22 cellular contexts compared by ENCODE assay signal in the genomic region with DNA sequence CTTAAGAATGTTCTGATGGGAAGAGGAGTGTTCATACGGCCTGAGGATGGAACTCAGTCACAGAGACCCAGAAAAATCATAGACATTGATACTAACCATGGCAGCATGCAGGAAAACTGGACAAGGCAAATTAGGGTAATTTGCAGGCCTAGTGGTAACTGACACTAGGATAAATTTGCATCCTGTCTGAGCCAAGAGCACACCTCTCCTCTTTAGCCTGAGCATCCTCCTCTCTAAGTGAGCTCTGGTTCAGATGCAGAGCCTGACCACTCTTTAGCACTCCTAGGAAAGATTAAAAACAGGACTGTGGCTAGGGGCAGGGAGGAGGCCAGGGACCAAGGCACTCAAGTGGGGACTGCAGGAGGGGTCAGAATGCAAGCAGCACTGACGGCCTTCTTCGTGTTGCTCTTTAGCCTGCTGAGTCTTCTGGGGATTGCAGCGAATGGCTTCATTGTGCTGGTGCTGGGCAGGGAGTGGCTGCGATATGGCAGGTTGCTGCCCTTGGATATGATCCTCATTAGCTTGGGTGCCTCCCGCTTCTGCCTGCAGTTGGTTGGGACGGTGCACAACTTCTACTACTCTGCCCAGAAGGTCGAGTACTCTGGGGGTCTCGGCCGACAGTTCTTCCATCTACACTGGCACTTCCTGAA. TPM values are rescaled to one million over a fixed set of nuclear protein-coding genes. Genes with fewer than 3 reads are reported as not detected.
DNase-seq lines count a peak whose midpoint lies in the region; ATAC-seq and TF ChIP-seq lines count a peak whose summit lies in the region.
"Had no signal": no experiment of that assay in that cellular context is flagged by ENCODE, and none has a peak within 500 bp of the region (broad histone marks: within the 10 kb centered on the region; RNA-seq: fewer than 3 reads in every experiment).

A gene with protein sequence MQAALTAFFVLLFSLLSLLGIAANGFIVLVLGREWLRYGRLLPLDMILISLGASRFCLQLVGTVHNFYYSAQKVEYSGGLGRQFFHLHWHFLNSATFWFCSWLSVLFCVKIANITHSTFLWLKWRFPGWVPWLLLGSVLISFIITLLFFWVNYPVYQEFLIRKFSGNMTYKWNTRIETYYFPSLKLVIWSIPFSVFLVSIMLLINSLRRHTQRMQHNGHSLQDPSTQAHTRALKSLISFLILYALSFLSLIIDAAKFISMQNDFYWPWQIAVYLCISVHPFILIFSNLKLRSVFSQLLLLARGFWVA (plus strand): TSS at position 373 of the 650 bp plus-strand sequence. CDS start 0 bp downstream, at position 373.

- no peak within 1 kb of the TSS for H3K27ac ChIP-seq in endodermal cell (ENCODE audit: low read depth, low read length)
- no peak within 1 kb of the TSS for H3K27ac ChIP-seq in trophoblast cell (ENCODE audit: low read depth, low read length)
- peak within 1 kb of the TSS; percentile 26 for H3K27ac ChIP-seq in upper lobe of right lung
- H3K27ac ChIP-seq in prostate gland: no peak within 1 kb of the TSS
- no peak within 1 kb of the TSS for H3K27ac ChIP-seq in GM23248
- H3K27ac ChIP-seq: A549, PC-9, SJSA1 had no signal

- in situ Hi-C loops in GM23248 (cut with MboI): loop anchor here (25.0 kb wide), 1 partner anchor 915 kb away; no protein-coding TSS in a partner anchor

- H4K91ac ChIP-seq in trophoblast cell (ENCODE audit: low read depth, low read length): no peak within 1 kb of the TSS

- H3F3A ChIP-seq in GM23248 (ENCODE audit: insufficient read depth): peaks cover 9% of the 10 kb centered on the region; the same call in 1 of the 2 replicates

- H2AFZ ChIP-seq in trophoblast cell (ENCODE audit: insufficient read depth, low read length, poor library complexity) (no peak within 1 kb of the TSS), GM23248 (no peak within 1 kb of the TSS)
- H2AFZ ChIP-seq: PC-9 had no signal

- H3K4me3 Mint-ChIP-seq in natural killer cell treated with Interleukin-12 subunit alpha and Interleukin-12 subunit beta and Interleukin-15 and Interleukin-18, amount 100 ng/mL, for 72 hours: no peak within 1 kb of the TSS
- H3K4me3 Mint-ChIP-seq in natural killer cell (no peak within 1 kb of the TSS), endodermal cell (no peak within 1 kb of the TSS)

- no peaks in the 10 kb centered on the region for H3K4me1 ChIP-seq in endodermal cell (ENCODE audit: control insufficient read depth, insufficient read depth, low read length)
- H3K4me1 ChIP-seq in trophoblast cell (ENCODE audit: control insufficient read depth in 1 of 2, insufficient read depth in 2 of 2, low read length in 2 of 2): no peaks in the 10 kb centered on the region
- no peaks in the 10 kb centered on the region for H3K4me1 ChIP-seq in upper lobe of right lung
- H3K4me1 ChIP-seq in prostate gland (replicated peaks): no peaks in the 10 kb centered on the region
- H3K4me1 ChIP-seq in GM23248 (ENCODE audit: insufficient read depth): peaks cover 11% of the 10 kb centered on the region
- H3K4me1 ChIP-seq: A549, HAP-1, SJSA1 had no signal

- H3K4me3 ChIP-seq in endodermal cell (ENCODE audit: low read length): no peak within 1 kb of the TSS
- no peak within 1 kb of the TSS for H3K4me3 ChIP-seq in trophoblast cell (ENCODE audit: low read depth, low read length)
- H3K4me3 ChIP-seq in upper lobe of right lung: no peak within 1 kb of the TSS
- H3K4me3 ChIP-seq in prostate gland: no peak within 1 kb of the TSS
- H3K4me3 ChIP-seq in GM23248: no peak within 1 kb of the TSS
- H3K4me3 ChIP-seq: A549, GM12878, HAP-1, PC-9, SJSA1 had no signal

- peaks cover 7 to 21% of the 10 kb centered on the region in 2 donors for H3K27me3 Mint-ChIP-seq in natural killer cell treated with Interleukin-12 subunit alpha and Interleukin-12 subunit beta and Interleukin-15 and Interleukin-18, amount 100 ng/mL, for 72 hours
- H3K27me3 Mint-ChIP-seq in natural killer cell (ENCODE audit: low read depth in 2 of 2): peaks cover 3 to 14% of the 10 kb centered on the region in 2 donors
- no peaks in the 10 kb centered on the region for H3K27me3 Mint-ChIP-seq in endodermal cell (ENCODE audit: insufficient read depth)

- H3K9ac ChIP-seq in endodermal cell (ENCODE audit: extremely low read depth, low read length, poor library complexity, severe bottlenecking) (no peak within 1 kb of the TSS), trophoblast cell (ENCODE audit: low read length) (no peak within 1 kb of the TSS), GM23248 (no peak within 1 kb of the TSS)

- H3K9me2 ChIP-seq in GM23248 (ENCODE audit: insufficient read depth): no peaks in the 10 kb centered on the region

- H2BK120ac ChIP-seq in trophoblast cell (ENCODE audit: insufficient read depth, low read length, poor library complexity): no peak within 1 kb of the TSS

- H3K14ac ChIP-seq in trophoblast cell (ENCODE audit: low read length): no peak within 1 kb of the TSS

- H3K4me2 ChIP-seq in trophoblast cell (ENCODE audit: low read length): no peak within 1 kb of the TSS
- no peak within 1 kb of the TSS for H3K4me2 ChIP-seq in GM23248 (ENCODE audit: unreplicated experiment)
- H3K4me2 ChIP-seq: A549, PC-9 had no signal

- H3K79me1 ChIP-seq in trophoblast cell (ENCODE audit: low read length): no peaks in the 10 kb centered on the region

- H3K9me3 ChIP-seq in endodermal cell (ENCODE audit: control insufficient read depth, low read length) (no peaks in the 10 kb centered on the region), trophoblast cell (ENCODE audit: insufficient read depth, low read depth, low read length) (no peaks in the 10 kb centered on the region), upper lobe of right lung (no peaks in the 10 kb centered on the region), prostate gland (no peaks in the 10 kb centered on the region), GM23248 (ENCODE audit: low read depth) (peaks cover 6% of the 10 kb centered on the region)
- H3K9me3 ChIP-seq: HAP-1, SJSA1 had no signal

- no peak within 1 kb of the TSS for H3K27ac Mint-ChIP-seq in natural killer cell treated with Interleukin-12 subunit alpha and Interleukin-12 subunit beta and Interleukin-15 and Interleukin-18, amount 100 ng/mL, for 72 hours
- H3K27ac Mint-ChIP-seq in natural killer cell (no peak within 1 kb of the TSS), endodermal cell (no peak within 1 kb of the TSS)

- no peaks in the 10 kb centered on the region for H3K9me3 Mint-ChIP-seq in natural killer cell treated with Interleukin-12 subunit alpha and Interleukin-12 subunit beta and Interleukin-15 and Interleukin-18, amount 100 ng/mL, for 72 hours
- H3K9me3 Mint-ChIP-seq in natural killer cell (no peaks in the 10 kb centered on the region), endodermal cell (no peaks in the 10 kb centered on the region)

- H3K27me3 ChIP-seq in endodermal cell (ENCODE audit: control insufficient read depth, insufficient read depth, low read length, poor library complexity, severe bottlenecking) (no peaks in the 10 kb centered on the region), trophoblast cell (ENCODE audit: insufficient read depth, low read length) (no peaks in the 10 kb centered on the region), upper lobe of right lung (no peaks in the 10 kb centered on the region), prostate gland (replicated peaks; ENCODE audit: insufficient read depth) (no peaks in the 10 kb centered on the region), GM23248 (replicated peaks; ENCODE audit: insufficient read depth) (no peaks in the 10 kb centered on the region)

- H3K4ac ChIP-seq in trophoblast cell (ENCODE audit: low read depth, low read length): no peak within 1 kb of the TSS

- no peaks in the 10 kb centered on the region for H3K79me2 ChIP-seq in trophoblast cell (ENCODE audit: control insufficient read depth, insufficient read depth, low read length, poor library complexity)
- no peaks in the 10 kb centered on the region for H3K79me2 ChIP-seq in GM23248 (ENCODE audit: insufficient read depth)

- H3K36me3 ChIP-seq in endodermal cell (ENCODE audit: control insufficient read depth, insufficient read depth, low read length) (no peaks in the 10 kb centered on the region), trophoblast cell (ENCODE audit: control insufficient read depth in 1 of 2, insufficient read depth in 2 of 2, low read length in 2 of 2) (no peaks in the 10 kb centered on the region), upper lobe of right lung (no peaks in the 10 kb centered on the region), prostate gland (no peaks in the 10 kb centered on the region), GM23248 (ENCODE audit: low read depth) (no peaks in the 10 kb centered on the region)
- H3K36me3 ChIP-seq: HAP-1, SJSA1 had no signal

- H2BK5ac ChIP-seq in trophoblast cell (ENCODE audit: low read depth, low read length, poor library complexity): no peak within 1 kb of the TSS

- H3K23ac ChIP-seq in trophoblast cell (ENCODE audit: low read length): no peak within 1 kb of the TSS

- no peak within 1 kb of the TSS for H4K8ac ChIP-seq in trophoblast cell (ENCODE audit: low read depth, low read length)

- peak within 1 kb of the TSS; percentile 62 for H2AK5ac ChIP-seq in trophoblast cell (ENCODE audit: low read length)

- H4K12ac ChIP-seq in trophoblast cell (ENCODE audit: low read depth, low read length): no peak within 1 kb of the TSS

- no peaks in the 10 kb centered on the region for H4K20me1 ChIP-seq in GM23248 (ENCODE audit: insufficient read depth)

- H3K4me1 Mint-ChIP-seq in natural killer cell treated with Interleukin-12 subunit alpha and Interleukin-12 subunit beta and Interleukin-15 and Interleukin-18, amount 100 ng/mL, for 72 hours (ENCODE audit: low read depth in 2 of 2): peaks cover 6 to 7% of the 10 kb centered on the region in 2 donors
- peaks cover 7 to 15% of the 10 kb centered on the region in 2 donors for H3K4me1 Mint-ChIP-seq in natural killer cell
- peaks cover under 1% of the 10 kb centered on the region for H3K4me1 Mint-ChIP-seq in endodermal cell

- no peak for DNase-seq in natural killer cell treated with Interleukin-12 subunit alpha and Interleukin-12 subunit beta and Interleukin-15 and Interleukin-18, amount 100 ng/mL, for 72 hours (ENCODE audit: low spot score)
- no peak for DNase-seq in natural killer cell
- peak; percentile 52 for DNase-seq in endodermal cell
- no peak for DNase-seq in trophoblast cell
- no peak for DNase-seq in upper lobe of right lung
- no peak for DNase-seq in prostate gland (ENCODE audit: low spot score)
- DNase-seq in GM23248: no peak
- no peak for DNase-seq in AML-193 (lab: John Stamatoyannopoulos, UW)
- DNase-seq: C1 segment of cervical spinal cord, DMS 273 treated with DMSO at 0.1 percent for 48 hours, GDM1, MV-4-11, NCI-H1417 treated with DMSO at 0.1 percent for 48 hours, NCI-H1930, NCI-H446 treated with DMSO at 0.1 percent for 48 hours, NCI-H82, PC-9 had no signal

- H2BK12ac ChIP-seq in trophoblast cell (ENCODE audit: low read length): peak within 1 kb of the TSS; percentile 1

- H3K36me3 Mint-ChIP-seq in natural killer cell treated with Interleukin-12 subunit alpha and Interleukin-12 subunit beta and Interleukin-15 and Interleukin-18, amount 100 ng/mL, for 72 hours: no peaks in the 10 kb centered on the region
- H3K36me3 Mint-ChIP-seq in natural killer cell (no peaks in the 10 kb centered on the region), endodermal cell (ENCODE audit: low read depth) (no peaks in the 10 kb centered on the region)

- WGBS in endodermal cell (ENCODE audit: insufficient coverage in 1 of 2, insufficient read length in 1 of 2), 2 experiments: 82% methylated on average over 9 to 10 of the region's 10 CpGs
- no CpG with 5 or more reads among the region's 10 CpGs for WGBS in trophoblast cell (ENCODE audit: extremely low coverage, insufficient coverage, insufficient read length)
- WGBS in prostate gland: 66% methylated on average over 10 of the region's 10 CpGs
- 71 to 73% methylated on average over 10 of the region's 10 CpGs for WGBS in GM23248 (ENCODE audit: low coverage in 1 of 2, low lambda C conversion rate in 2 of 2, missing lambda C conversion rate in 2 of 2), 2 experiments

- TF ChIP-seq CTCF in natural killer cell (IDR thresholded peaks at IDR 0.05) (no peak), endodermal cell (conservative IDR thresholded peaks at IDR 0.05) (no peak), upper lobe of right lung (IDR thresholded peaks at IDR 0.05) (no peak), prostate gland (IDR thresholded peaks at IDR 0.05) (no peak)

- ATAC-seq in natural killer cell treated with Interleukin-12 subunit alpha and Interleukin-12 subunit beta and Interleukin-15 and Interleukin-18, amount 100 ng/mL, for 72 hours: peak; percentile 24 to 32
- ATAC-seq in natural killer cell (no peak), upper lobe of right lung (no peak)
- ATAC-seq: GM12878 had no signal

- no peak for TF ChIP-seq POLR2A in prostate gland (IDR thresholded peaks at IDR 0.05)

- H3K18ac ChIP-seq in trophoblast cell (ENCODE audit: low read length): no peak within 1 kb of the TSS

- intact Hi-C loops in natural killer cell (cut with micrococcal nuclease): no loop called here
- intact Hi-C loops in upper lobe of right lung (cut with DNase I): no loop called here
- intact Hi-C loops in prostate gland (cut with DNase I): no loop called here

RNA-seq across cellular contexts. Expression of the gene that starts here (rescaled TPM):
- total RNA-seq in natural killer cell treated with Interleukin-12 subunit alpha and Interleukin-12 subunit beta and Interleukin-15 and Interleukin-18, amount 100 ng/mL, for 72 hours: not detected
- not detected for total RNA-seq in natural killer cell
- under 1 TPM in 1 of 2 donors, not detected in 1; 0.59 TPM for total RNA-seq in endodermal cell
- polyA plus RNA-seq in endodermal cell (2013, experiment 1 of 2): not detected
- polyA plus RNA-seq in endodermal cell (2013, experiment 2 of 2): not detected
- not detected in 2 replicates for polyA plus RNA-seq in trophoblast cell (2013)
- not detected for total RNA-seq in upper lobe of right lung
- 1 to 10 TPM in 1 of 2 donors, not detected in 1; 2.7 TPM for total RNA-seq in prostate gland
- not detected in 2 replicates for total RNA-seq in GM23248 (2014; rRNA removed; shearing (Covaris generic))
- not detected in 2 replicates for polyA plus RNA-seq in GM23248 (2016; fragmentation: Nextera tagmentation; extraction: Ambion mirVana)
- total RNA-seq: GM12878, HT1080, PC-9, SJSA1 had no signal
- polyA plus RNA-seq: A549, GM12878 had no signal

Comparison
In these comparisons a context has a peak if more than half of its experiments do, and no peak if none do; other contexts are left out.
1. Peak in ATAC-seq in natural killer cell treated with Interleukin-12 subunit alpha and Interleukin-12 subunit beta and Interleukin-15 and Interleukin-18, amount 100 ng/mL, for 72 hours; RNA of the gene not detected or under 1 TPM.
2. Peak in DNase-seq in endodermal cell; RNA of the gene not detected or under 1 TPM.